In genomic region chr20:43379239-43379917, GRCh38 we compare ENCODE assay signal across 17 cellular contexts.
A peak's percentile ranks its signal among the peaks of the same experiment; 100 is the strongest.
DNase-seq lines count a peak whose midpoint lies in the region; ATAC-seq, FAIRE-seq and TF ChIP-seq lines count a peak whose summit lies in the region.
"Had no signal": no experiment of that assay in that cellular context is flagged by ENCODE, and none has a peak within 500 bp of the region (broad histone marks: within the 10 kb centered on the region; RNA-seq: fewer than 3 reads in every experiment).

No MANE protein-coding gene starts in this region.

- peak overlapping the region; percentile 62 for H3K4me2 ChIP-seq in astrocyte (ENCODE audit: low read length)

- peak overlapping the region; percentile 35 for H3K9ac ChIP-seq in astrocyte (ENCODE audit: low read length)

- H2AFZ ChIP-seq in astrocyte (ENCODE audit: low read depth, low read length) = no peak overlapping the region

- TF ChIP-seq CTCF in AG04449 (IDR thresholded peaks at IDR 0.05; ENCODE audit: insufficient read depth, low read length, missing control alignments) (no peak), HFF-Myc (IDR thresholded peaks at IDR 0.05; ENCODE audit: low read depth, low read length, missing control alignments) (no peak), astrocyte (IDR thresholded peaks at IDR 0.05; ENCODE audit: insufficient read depth, low read depth, low read length) (no peak), glutamatergic neuron (IDR thresholded peaks at IDR 0.05; ENCODE audit: partially characterized antibody, unreplicated experiment) (no peak)

- no peaks in the 10 kb centered on the region for H3K79me2 ChIP-seq in astrocyte (ENCODE audit: insufficient read depth, low read length)

- FAIRE-seq in astrocyte (lab: Jason Lieb, UNC) = peak; percentile 93

- H3K27ac Mint-ChIP-seq in astrocyte (ENCODE audit: unreplicated experiment) (peak overlapping the region; percentile 79), glutamatergic neuron (ENCODE audit: unreplicated experiment) (no peak overlapping the region)
- H3K27ac Mint-ChIP-seq: IgD-negative memory B cell had no signal

- H4K20me1 ChIP-seq in astrocyte (ENCODE audit: insufficient read depth, low read length) = no peaks in the 10 kb centered on the region

- no peaks in the 10 kb centered on the region for H3K36me3 ChIP-seq in astrocyte (ENCODE audit: insufficient read depth, low read length)
- H3K36me3 ChIP-seq: BE2C, ovary, WERI-Rb-1 had no signal

- no peaks in the 10 kb centered on the region for H3K27me3 Mint-ChIP-seq in astrocyte (ENCODE audit: low read depth, unreplicated experiment)
- H3K27me3 Mint-ChIP-seq in glutamatergic neuron (ENCODE audit: unreplicated experiment) = no peaks in the 10 kb centered on the region

- ATAC-seq in GM19328 (IDR thresholded peaks at IDR 0.05; ENCODE audit: unreplicated experiment) = no peak
- ATAC-seq: HCT116 had no signal

- H3K9me3 Mint-ChIP-seq in astrocyte (ENCODE audit: unreplicated experiment) = peaks cover 7% of the 10 kb centered on the region
- no peaks in the 10 kb centered on the region for H3K9me3 Mint-ChIP-seq in glutamatergic neuron (ENCODE audit: unreplicated experiment)

- H3K36me3 Mint-ChIP-seq in astrocyte (ENCODE audit: low read depth, unreplicated experiment) (peaks cover 2% of the 10 kb centered on the region), glutamatergic neuron (ENCODE audit: unreplicated experiment) (no peaks in the 10 kb centered on the region)
- H3K36me3 Mint-ChIP-seq: IgD-negative memory B cell had no signal

- CTCF ChIA-PET in AG04449 (lab: Yijun Ruan, JAX) = interaction anchor here (1.3 to 2.2 kb wide), 2 partner anchors 11 to 16 kb away, joined by 3 to 11 read pairs; no protein-coding TSS in a partner anchor

- H3K27me3 ChIP-seq in astrocyte (ENCODE audit: insufficient read depth, low read length) = peaks cover 2% of the 10 kb centered on the region
- H3K27me3 ChIP-seq: ovary had no signal

- H3K4me1 Mint-ChIP-seq in astrocyte (ENCODE audit: low read depth, unreplicated experiment) (no peaks in the 10 kb centered on the region), glutamatergic neuron (ENCODE audit: low read depth, unreplicated experiment) (no peaks in the 10 kb centered on the region)

- H3K4me3 Mint-ChIP-seq in astrocyte (ENCODE audit: unreplicated experiment) (no peak overlapping the region), glutamatergic neuron (ENCODE audit: unreplicated experiment) (no peak overlapping the region)
- H3K4me3 Mint-ChIP-seq: IgD-negative memory B cell had no signal

- peaks cover 4% of the 10 kb centered on the region for H3K4me1 ChIP-seq in astrocyte (ENCODE audit: insufficient read depth, low read length)
- H3K4me1 ChIP-seq: BE2C had no signal

- POLR2A ChIA-PET in AG04449 (lab: Yijun Ruan, JAX) = no interaction called here

- DNase-seq in AG04449 (ENCODE audit: low read depth, low spot score) (peak; percentile 82), HFF-Myc (ENCODE audit: extremely low read depth, low read depth) (peak; percentile 41), astrocyte (ENCODE audit: low read depth) (peak; percentile 94), iris pigment epithelial cell (ENCODE audit: low read depth) (peak; percentile 26), glutamatergic neuron (no peak), NCI-H1417 treated with DMSO at 0.1 percent for 48 hours (lab: John Stamatoyannopoulos, UW) (no peak), SW 1271 (lab: John Stamatoyannopoulos, UW) (no peak)
- DNase-seq: BE2C, DND-41, hippocampal formation, NCI-H524, ovary, WERI-Rb-1 had no signal

- H3K4me3 ChIP-seq in AG04449 (ENCODE audit: low read depth, low read length) = no peak overlapping the region
- H3K4me3 ChIP-seq in HFF-Myc (replicated peaks; ENCODE audit: low read depth, low read length) = no peak overlapping the region
- H3K4me3 ChIP-seq in astrocyte (ENCODE audit: insufficient read depth, low read depth, low read length) = no peak overlapping the region
- H3K4me3 ChIP-seq: lung, ovary had no signal

- H3K27ac ChIP-seq in astrocyte (ENCODE audit: low read depth, low read length) = peak overlapping the region; percentile 76
- H3K27ac ChIP-seq: ovary, WERI-Rb-1 had no signal

- no peaks in the 10 kb centered on the region for H3K9me3 ChIP-seq in astrocyte (ENCODE audit: insufficient read depth, low read depth, low read length)
- H3K9me3 ChIP-seq: BE2C, ovary had no signal

Comparison
In these comparisons a context has a peak if more than half of its experiments do, and no peak if none do; other contexts are left out.
1. DNase-seq: peak in AG04449 (single experiment), HFF-Myc (single experiment), astrocyte (single experiment) and iris pigment epithelial cell (single experiment); none in glutamatergic neuron (single experiment), NCI-H1417 treated with DMSO at 0.1 percent for 48 hours (single experiment) and SW 1271 (0 of 2).